2 cellular contexts compared by ENCODE assay signal in genomic region chr3:154893813-154894212, GRCh38.
A peak's percentile ranks its signal among the peaks of the same experiment; 100 is the strongest.
TF ChIP-seq lines count a peak whose summit lies in the region.

No MANE protein-coding gene starts in this region.

TF ChIP-seq in HepG2, 621 proteins besides CTCF, POLR2A, EP300 and RAD21:
- TF ChIP-seq ARID3A (IDR thresholded peaks at IDR 0.05; ENCODE audit: low read depth, low read length) (no peak), CEBPB (IDR thresholded peaks at IDR 0.05; ENCODE audit: borderline replicate concordance, low read depth, low read length) (peak; percentile 17; the same call in 1 of the 2 replicates)

TF ChIP-seq in H1, 55 proteins besides CTCF, POLR2A, EP300 and RAD21 (continued from another document):
- TF ChIP-seq CHD1 (IDR thresholded peaks at IDR 0.05; ENCODE audit: low read depth, low read length): no peak
- TF ChIP-seq BCL11A (IDR thresholded peaks at IDR 0.05; ENCODE audit: low read depth in 2 of 2, low read length in 2 of 2): no peak
- TF ChIP-seq E2F6 (IDR thresholded peaks at IDR 0.05): no peak
